In the genomic region with DNA sequence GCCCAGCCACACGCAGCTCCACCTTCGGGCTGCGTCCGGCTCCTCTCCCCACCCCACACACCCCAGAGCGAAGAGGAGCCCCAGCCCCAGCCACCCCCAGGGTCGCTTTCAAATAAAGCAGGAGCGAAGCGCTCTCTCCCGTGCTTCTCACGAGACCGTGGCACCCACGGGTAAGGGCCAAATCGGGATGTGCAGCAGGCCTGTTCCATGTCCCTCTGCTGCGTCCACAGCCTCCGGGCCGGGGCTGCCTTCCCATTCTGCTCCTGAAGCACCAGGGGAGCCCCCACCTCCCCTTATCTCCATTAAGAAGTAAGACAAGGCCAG, we compare ENCODE assay signal across 28 cellular contexts. TPM values are rescaled to one million over a fixed set of nuclear protein-coding genes. Genes with fewer than 3 reads are reported as not detected.
"Had no signal": no experiment of that assay in that cellular context is flagged by ENCODE, and none has a peak within 500 bp of the region (broad histone marks: within the 10 kb centered on the region; RNA-seq: fewer than 3 reads in every experiment).

No MANE protein-coding gene starts in this region.

- H3K27me3 Mint-ChIP-seq: stimulated activated naive B cell treated with anti-CD40 and anti-IgM and Interleukin-4, amounts not matched to agents 10 μg/mL and 1 μg/mL and 100 μg/mL, for 72 hours; stimulated activated naive CD8-positive, alpha-beta T cell treated with anti-CD3 and anti-CD28 coated beads, Interleukin-15, amount 100 ng/mL, for 72 hours; stimulated activated naive CD8-positive, alpha-beta T cell treated with anti-CD3 and anti-CD28 coated beads, Interleukin-15, Interleukin-2, amounts not matched to agents 100 ng/mL and 50 ng/mL, for 24 hours; type B pancreatic cell had no signal

- H3K4me3 Mint-ChIP-seq: stimulated activated effector memory CD8-positive, alpha-beta T cell treated with anti-CD3 and anti-CD28 coated beads, Interleukin-12 subunit alpha, Interleukin-12 subunit beta, amount 100 ng/mL, for 72 hours; stimulated activated memory B cell treated with anti-CD40 and anti-IgM and Interleukin-4, amounts not matched to agents 10 μg/mL and 1 μg/mL and 100 μg/mL, for 72 hours; stimulated activated naive B cell treated with anti-CD40 and anti-IgM and Interleukin-4, amounts not matched to agents 10 μg/mL and 1 μg/mL and 100 μg/mL, for 72 hours; stimulated activated naive CD8-positive, alpha-beta T cell treated with anti-CD3 and anti-CD28 coated beads, Interleukin-15, amount 100 ng/mL, for 72 hours; stimulated activated naive CD8-positive, alpha-beta T cell treated with anti-CD3 and anti-CD28 coated beads, Interleukin-15, Interleukin-2, amounts not matched to agents 100 ng/mL and 50 ng/mL, for 24 hours; type B pancreatic cell had no signal

- H3K4me3 ChIP-seq: stomach, suprapubic skin, testis, thoracic aorta, thyroid gland, tibial artery, tibial nerve, transverse colon, upper lobe of left lung, upper lobe of right lung, uterus, vagina had no signal

- H3K27ac ChIP-seq: stomach, suprapubic skin, testis, thoracic aorta, thyroid gland, tibial artery, tibial nerve, transverse colon, upper lobe of left lung, upper lobe of right lung, uterus, vagina had no signal

- ATAC-seq: stimulated activated effector memory CD8-positive, alpha-beta T cell treated with anti-CD3 and anti-CD28 coated beads, Interleukin-12 subunit alpha, Interleukin-12 subunit beta, amount 100 ng/mL, for 72 hours; stimulated activated memory B cell treated with anti-CD40 and anti-IgM and Interleukin-4, amounts not matched to agents 10 μg/mL and 1 μg/mL and 100 μg/mL, for 72 hours; stimulated activated naive B cell treated with anti-CD40 and anti-IgM and Interleukin-4, amounts not matched to agents 10 μg/mL and 1 μg/mL and 100 μg/mL, for 72 hours; stimulated activated naive CD8-positive, alpha-beta T cell treated with anti-CD3 and anti-CD28 coated beads, Interleukin-15, amount 100 ng/mL, for 72 hours; stimulated activated naive CD8-positive, alpha-beta T cell treated with anti-CD3 and anti-CD28 coated beads, Interleukin-15, Interleukin-2, amounts not matched to agents 100 U/mL and 50 U/mL, for 24 hours; upper lobe of right lung had no signal

- DNase-seq: stimulated activated CD4-positive, alpha-beta T cell treated with anti-CD3 and anti-CD28 coated beads, Interleukin-2, amount 100 ng/mL, for 48 hours; stimulated activated CD4-positive, alpha-beta T cell treated with anti-CD3 and anti-CD28 coated beads, Interleukin-4, amount 100 ng/mL, for 1 hour; stimulated activated CD4-positive, alpha-beta T cell treated with anti-CD3 and anti-CD28 coated beads, Interleukin-4, amount 100 ng/mL, for 24 hours; stimulated activated CD4-positive, alpha-beta T cell treated with anti-CD3 and anti-CD28 coated beads, Interleukin-4, amount 100 ng/mL, for 4 hours; stimulated activated CD8-positive, alpha-beta memory T cell treated with anti-CD3 and anti-CD28 coated beads, Interleukin-4, amount 100 ng/mL, for 48 hours; stimulated activated naive B cell treated with anti-CD40 and anti-IgM and Interleukin-4, amounts not matched to agents 10 μg/mL and 1 μg/mL and 100 μg/mL, for 72 hours; stimulated activated naive CD4-positive, alpha-beta T cell; stimulated activated naive CD4-positive, alpha-beta T cell treated with Interleukin-2 at 50 U/mL for 16 hours; stimulated activated naive CD8-positive, alpha-beta T cell treated with anti-CD3 and anti-CD28 coated beads, Interleukin-15, amount 100 ng/mL, for 72 hours; stimulated activated naive CD8-positive, alpha-beta T cell treated with anti-CD3 and anti-CD28 coated beads, Interleukin-15, Interleukin-2, amounts not matched to agents 100 U/mL and 50 U/mL, for 24 hours; stomach; substantia nigra; testis; thyroid gland; tibial artery; transverse colon; trophoblast cell; upper lobe of right lung; uterus had no signal

- H3K36me3 Mint-ChIP-seq: stimulated activated effector memory CD8-positive, alpha-beta T cell treated with anti-CD3 and anti-CD28 coated beads, Interleukin-12 subunit alpha, Interleukin-12 subunit beta, amount 100 ng/mL, for 72 hours; stimulated activated memory B cell treated with anti-CD40 and anti-IgM and Interleukin-4, amounts not matched to agents 10 μg/mL and 1 μg/mL and 100 μg/mL, for 72 hours; stimulated activated naive B cell treated with anti-CD40 and anti-IgM and Interleukin-4, amounts not matched to agents 10 μg/mL and 1 μg/mL and 100 μg/mL, for 72 hours; type B pancreatic cell had no signal

- H3K4me1 ChIP-seq: stomach, suprapubic skin, testis, thyroid gland, tibial artery, tibial nerve, transverse colon, upper lobe of left lung, upper lobe of right lung, uterus, vagina had no signal

- H3K4me1 Mint-ChIP-seq: stimulated activated effector memory CD8-positive, alpha-beta T cell treated with anti-CD3 and anti-CD28 coated beads, Interleukin-12 subunit alpha, Interleukin-12 subunit beta, amount 100 ng/mL, for 72 hours; stimulated activated memory B cell treated with anti-CD40 and anti-IgM and Interleukin-4, amounts not matched to agents 10 μg/mL and 1 μg/mL and 100 μg/mL, for 72 hours; stimulated activated naive B cell treated with anti-CD40 and anti-IgM and Interleukin-4, amounts not matched to agents 10 μg/mL and 1 μg/mL and 100 μg/mL, for 72 hours; stimulated activated naive CD8-positive, alpha-beta T cell treated with anti-CD3 and anti-CD28 coated beads, Interleukin-15, amount 100 ng/mL, for 72 hours had no signal

- H3K36me3 ChIP-seq: stomach, suprapubic skin, thoracic aorta, thyroid gland, tibial artery, tibial nerve, transverse colon, upper lobe of left lung, upper lobe of right lung, uterus, vagina had no signal

- H3K9me3 Mint-ChIP-seq: stimulated activated effector memory CD8-positive, alpha-beta T cell treated with anti-CD3 and anti-CD28 coated beads, Interleukin-12 subunit alpha, Interleukin-12 subunit beta, amount 100 ng/mL, for 72 hours; stimulated activated naive CD8-positive, alpha-beta T cell treated with anti-CD3 and anti-CD28 coated beads, Interleukin-15, Interleukin-2, amounts not matched to agents 100 ng/mL and 50 ng/mL, for 24 hours; type B pancreatic cell had no signal

- H3K27me3 ChIP-seq: testis, thyroid gland, tibial nerve, transverse colon, upper lobe of left lung, upper lobe of right lung, uterus, vagina had no signal

- H3K27ac Mint-ChIP-seq: stimulated activated effector memory CD8-positive, alpha-beta T cell treated with anti-CD3 and anti-CD28 coated beads, Interleukin-12 subunit alpha, Interleukin-12 subunit beta, amount 100 ng/mL, for 72 hours; stimulated activated memory B cell treated with anti-CD40 and anti-IgM and Interleukin-4, amounts not matched to agents 10 μg/mL and 1 μg/mL and 100 μg/mL, for 72 hours; stimulated activated naive B cell treated with anti-CD40 and anti-IgM and Interleukin-4, amounts not matched to agents 10 μg/mL and 1 μg/mL and 100 μg/mL, for 72 hours; stimulated activated naive CD8-positive, alpha-beta T cell treated with anti-CD3 and anti-CD28 coated beads, Interleukin-15, Interleukin-2, amounts not matched to agents 100 ng/mL and 50 ng/mL, for 24 hours; type B pancreatic cell had no signal

- H3K9me3 ChIP-seq: testis, thyroid gland, transverse colon, upper lobe of right lung had no signal

RNA-seq across cellular contexts. Expression of a gene that starts 59.8 kb away (rescaled TPM):
- total RNA-seq: vagina had no signal
